In genomic region chr2:2586068-2586776, GRCh38 we compare ENCODE assay signal across 1 cellular context.
TF ChIP-seq lines count a peak whose summit lies in the region.

No MANE protein-coding gene starts in this region.

TF ChIP-seq in H1, 55 proteins besides CTCF, POLR2A, EP300 and RAD21 (continued from another document):
- TF ChIP-seq ATF2 (IDR thresholded peaks at IDR 0.05; ENCODE audit: low read length) (no peak), KDM5A (IDR thresholded peaks at IDR 0.05; ENCODE audit: low read length) (no peak), GABPA (IDR thresholded peaks at IDR 0.05; ENCODE audit: borderline replicate concordance, insufficient read depth, low read length) (no peak), RXRA (IDR thresholded peaks at IDR 0.05; ENCODE audit: insufficient read depth, low read depth, low read length) (no peak), YY1 (IDR thresholded peaks at IDR 0.05; ENCODE audit: low read depth, low read length) (no peak), MAX (IDR thresholded peaks at IDR 0.05) (no peak)
